ENCODE assay signal across 2 cellular contexts in the genomic region with DNA sequence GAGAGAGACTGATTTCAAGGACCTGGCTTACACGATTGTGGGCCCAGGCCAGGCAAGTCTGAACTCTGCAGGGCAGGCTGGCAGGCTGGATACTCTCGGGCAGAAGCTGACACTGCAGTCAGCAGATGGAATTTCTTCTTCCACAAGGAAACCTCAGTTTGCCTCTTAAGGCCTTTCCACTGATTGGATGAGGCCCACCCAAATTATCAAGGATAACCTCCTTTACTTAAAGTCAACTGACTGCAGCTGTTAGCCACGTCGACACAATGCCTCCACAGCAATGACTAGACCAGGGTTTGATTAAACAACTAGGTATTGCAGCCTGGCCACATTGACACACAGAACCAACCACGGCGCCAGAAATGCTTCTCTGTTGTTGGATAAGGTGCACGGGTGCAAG.
TF ChIP-seq lines count a peak whose summit lies in the region.

No MANE protein-coding gene starts in this region.

TF ChIP-seq in IMR-90, 13 proteins besides CTCF, POLR2A, EP300 and RAD21:
- TF ChIP-seq BHLHE40 (IDR thresholded peaks at IDR 0.05; ENCODE audit: low read depth, low read length) (no peak), CEBPB (IDR thresholded peaks at IDR 0.05; ENCODE audit: low read depth, low read length) (no peak), RCOR1 (IDR thresholded peaks at IDR 0.05; ENCODE audit: insufficient replicate concordance, low read length) (no peak), CHD1 (IDR thresholded peaks at IDR 0.05; ENCODE audit: low read depth, low read length) (no peak)
- TF ChIP-seq, protein P1, sequence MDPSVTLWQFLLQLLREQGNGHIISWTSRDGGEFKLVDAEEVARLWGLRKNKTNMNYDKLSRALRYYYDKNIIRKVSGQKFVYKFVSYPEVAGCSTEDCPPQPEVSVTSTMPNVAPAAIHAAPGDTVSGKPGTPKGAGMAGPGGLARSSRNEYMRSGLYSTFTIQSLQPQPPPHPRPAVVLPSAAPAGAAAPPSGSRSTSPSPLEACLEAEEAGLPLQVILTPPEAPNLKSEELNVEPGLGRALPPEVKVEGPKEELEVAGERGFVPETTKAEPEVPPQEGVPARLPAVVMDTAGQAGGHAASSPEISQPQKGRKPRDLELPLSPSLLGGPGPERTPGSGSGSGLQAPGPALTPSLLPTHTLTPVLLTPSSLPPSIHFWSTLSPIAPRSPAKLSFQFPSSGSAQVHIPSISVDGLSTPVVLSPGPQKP (IDR thresholded peaks at IDR 0.05; ENCODE audit: borderline replicate concordance, low read depth, low read length) = no peak
- TF ChIP-seq, protein P2, sequence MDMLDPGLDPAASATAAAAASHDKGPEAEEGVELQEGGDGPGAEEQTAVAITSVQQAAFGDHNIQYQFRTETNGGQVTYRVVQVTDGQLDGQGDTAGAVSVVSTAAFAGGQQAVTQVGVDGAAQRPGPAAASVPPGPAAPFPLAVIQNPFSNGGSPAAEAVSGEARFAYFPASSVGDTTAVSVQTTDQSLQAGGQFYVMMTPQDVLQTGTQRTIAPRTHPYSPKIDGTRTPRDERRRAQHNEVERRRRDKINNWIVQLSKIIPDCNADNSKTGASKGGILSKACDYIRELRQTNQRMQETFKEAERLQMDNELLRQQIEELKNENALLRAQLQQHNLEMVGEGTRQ (IDR thresholded peaks at IDR 0.05; ENCODE audit: low read depth, low read length) = no peak

TF ChIP-seq in K562, 482 proteins besides CTCF, POLR2A, EP300 and RAD21:
- TF ChIP-seq CREB1 (IDR thresholded peaks at IDR 0.05) (no peak), CREB1 (CRISPR knock-in tag; IDR thresholded peaks at IDR 0.05) (no peak), RCOR1 (IDR thresholded peaks at IDR 0.05; ENCODE audit: borderline replicate concordance in 1 of 2, low read depth in 2 of 2, low read length in 2 of 2) (no peak), ZNF134 (CRISPR knock-in tag; conservative IDR thresholded peaks at IDR 0.05) (peak; percentile 71), FOXO4 (CRISPR knock-in tag; IDR thresholded peaks at IDR 0.05) (no peak), ZNF224 (CRISPR knock-in tag; IDR thresholded peaks at IDR 0.05) (no peak), NR2F6 (CRISPR knock-in tag; IDR thresholded peaks at IDR 0.05) (no peak)
